ENCODE assay signal across 8 cellular contexts in genomic region chr11:117220999-117221774, GRCh38. TPM values are rescaled to one million over a fixed set of nuclear protein-coding genes. Genes with fewer than 3 reads are reported as not detected.
DNase-seq lines count a peak whose midpoint lies in the region; ATAC-seq and TF ChIP-seq lines count a peak whose summit lies in the region.

No MANE protein-coding gene starts in this region.

- no peaks in the 10 kb centered on the region for H3K9me2 ChIP-seq in Karpas-422 (replicated peaks; ENCODE audit: insufficient read depth, low read length)

- peak; percentile 1 for DNase-seq in stimulated activated naive CD8-positive, alpha-beta T cell treated with anti-CD3 and anti-CD28 coated beads, Interleukin-15, Interleukin-2, amounts not matched to agents 100 U/mL and 50 U/mL, for 24 hours
- no peak for DNase-seq in stimulated activated naive CD8-positive, alpha-beta T cell treated with anti-CD3 and anti-CD28 coated beads, Interleukin-15, amount 100 ng/mL, for 72 hours
- peak; percentile 84 for DNase-seq in fibroblast of gingiva (ENCODE audit: low read depth)
- DNase-seq in osteoblast (ENCODE audit: insufficient read length, low spot score, missing footprints) = peak; percentile 15
- no peak for DNase-seq in activated naive CD4-positive, alpha-beta T cell (lab: John Stamatoyannopoulos, UW)
- DNase-seq in Karpas-422 = no peak
- no peak for DNase-seq in stimulated activated CD4-positive, alpha-beta T cell treated with anti-CD3 and anti-CD28 coated beads, Interleukin-12 subunit alpha, Interleukin-12 subunit beta, amount 100 ng/mL, for 4 hours

- H3K27ac Mint-ChIP-seq in stimulated activated naive CD8-positive, alpha-beta T cell treated with anti-CD3 and anti-CD28 coated beads, Interleukin-15, amount 100 ng/mL, for 72 hours = peak overlapping the region in 1 of 2 donors; percentile 72

- no peaks in the 10 kb centered on the region for H3K9me3 Mint-ChIP-seq in stimulated activated naive CD8-positive, alpha-beta T cell treated with anti-CD3 and anti-CD28 coated beads, Interleukin-15, amount 100 ng/mL, for 72 hours

- H4K20me1 ChIP-seq in osteoblast (ENCODE audit: insufficient read depth, low read length) = no peaks in the 10 kb centered on the region
- no peaks in the 10 kb centered on the region for H4K20me1 ChIP-seq in Karpas-422 (ENCODE audit: insufficient read depth, low read depth, low read length)

- peak overlapping the region; percentile 72 for H3K27ac ChIP-seq in osteoblast (ENCODE audit: low read depth, low read length)
- no peak overlapping the region for H3K27ac ChIP-seq in Karpas-422 (ENCODE audit: low read length)

- H3K4me1 Mint-ChIP-seq in stimulated activated naive CD8-positive, alpha-beta T cell treated with anti-CD3 and anti-CD28 coated beads, Interleukin-15, amount 100 ng/mL, for 72 hours = no peaks in the 10 kb centered on the region

- H2AFZ ChIP-seq in osteoblast (ENCODE audit: low read length) (no peak overlapping the region), Karpas-422 (ENCODE audit: low read length) (no peak overlapping the region)

- H3K4me2 ChIP-seq in osteoblast (ENCODE audit: insufficient read depth, low read length) = peak overlapping the region; percentile 71
- no peak overlapping the region for H3K4me2 ChIP-seq in Karpas-422 (ENCODE audit: low read depth, low read length, poor library complexity, severe bottlenecking)

- H3K9ac ChIP-seq in Karpas-422 (ENCODE audit: low read length) = no peak overlapping the region

- H3K4me3 ChIP-seq in osteoblast (ENCODE audit: insufficient read depth, low read length) = peak overlapping the region; percentile 18
- H3K4me3 ChIP-seq in Karpas-422 (ENCODE audit: low read length) = no peak overlapping the region

- H3K27me3 Mint-ChIP-seq in stimulated activated naive CD8-positive, alpha-beta T cell treated with anti-CD3 and anti-CD28 coated beads, Interleukin-15, amount 100 ng/mL, for 72 hours = no peaks in the 10 kb centered on the region

- H3K4me1 ChIP-seq in osteoblast (ENCODE audit: insufficient read depth, low read length) = peaks cover 65% of the 10 kb centered on the region
- H3K4me1 ChIP-seq in Karpas-422 (ENCODE audit: low read length) = no peaks in the 10 kb centered on the region

- H3K27me3 ChIP-seq in osteoblast (ENCODE audit: insufficient read depth, low read length) (no peaks in the 10 kb centered on the region), Karpas-422 (ENCODE audit: low read length) (no peaks in the 10 kb centered on the region)

- no peak for ATAC-seq in stimulated activated naive CD8-positive, alpha-beta T cell treated with anti-CD3 and anti-CD28 coated beads, Interleukin-15, Interleukin-2, amounts not matched to agents 100 U/mL and 50 U/mL, for 24 hours
- no peak for ATAC-seq in stimulated activated naive CD8-positive, alpha-beta T cell treated with anti-CD3 and anti-CD28 coated beads, Interleukin-15, amount 100 ng/mL, for 72 hours
- no peak for ATAC-seq in HG03039 (IDR thresholded peaks at IDR 0.05; ENCODE audit: unreplicated experiment)

- TF ChIP-seq CTCF in osteoblast (IDR thresholded peaks at IDR 0.05; ENCODE audit: extremely low read depth, low read depth, low read length) = no peak

- H3K9me3 ChIP-seq in osteoblast (ENCODE audit: low read depth, low read length) (no peaks in the 10 kb centered on the region), Karpas-422 (ENCODE audit: low read length) (no peaks in the 10 kb centered on the region)

- H3K4me3 Mint-ChIP-seq in stimulated activated naive CD8-positive, alpha-beta T cell treated with anti-CD3 and anti-CD28 coated beads, Interleukin-15, amount 100 ng/mL, for 72 hours = no peak overlapping the region

- peaks cover 50% of the 10 kb centered on the region for H3K36me3 ChIP-seq in osteoblast (ENCODE audit: insufficient read depth, low read length)
- H3K36me3 ChIP-seq in Karpas-422 (ENCODE audit: insufficient read depth, low read length) = no peaks in the 10 kb centered on the region

- H3K79me2 ChIP-seq in osteoblast (ENCODE audit: insufficient read depth, low read length) = peaks cover 3% of the 10 kb centered on the region
- no peaks in the 10 kb centered on the region for H3K79me2 ChIP-seq in Karpas-422 (ENCODE audit: low read length)

RNA-seq across cellular contexts. Expression of gene PCSK7, which starts 10.7 kb away (rescaled TPM):
- 44.5 and 51.9 TPM in 2 replicates for total RNA-seq in osteoblast
- 14.3 and 33.7 TPM in 2 replicates for total RNA-seq in Karpas-422 (2014; rRNA removed; shearing (Covaris generic); ENCODE audit: low replicate concordance)

RNA-seq across cellular contexts. Expression of gene RNF214, which starts 11.3 kb away (rescaled TPM):
- total RNA-seq in osteoblast = 13.4 and 14.7 TPM in 2 replicates
- 7.0 and 10.1 TPM in 2 replicates for total RNA-seq in Karpas-422 (2014; rRNA removed; shearing (Covaris generic); ENCODE audit: low replicate concordance)

RNA-seq across cellular contexts. Expression of gene TAGLN, which starts 22.0 kb away (rescaled TPM):
- 3,614 and 3,853 TPM in 2 replicates for total RNA-seq in osteoblast
- 3.3 TPM in 2 replicates for total RNA-seq in Karpas-422 (2014; rRNA removed; shearing (Covaris generic); ENCODE audit: low replicate concordance)

RNA-seq across cellular contexts. Expression of gene SIDT2, which starts 42.6 kb away (rescaled TPM):
- 27.5 and 35.7 TPM in 2 replicates for total RNA-seq in osteoblast
- total RNA-seq in Karpas-422 (2014; rRNA removed; shearing (Covaris generic); ENCODE audit: low replicate concordance) = 18.6 and 30.6 TPM in 2 replicates

Comparison
In these comparisons a context has a peak if more than half of its experiments do, and no peak if none do; other contexts are left out.
1. DNase-seq: peak in stimulated activated naive CD8-positive, alpha-beta T cell treated with anti-CD3 and anti-CD28 coated beads, Interleukin-15, Interleukin-2, amounts not matched to agents 100 U/mL and 50 U/mL, for 24 hours (single experiment), fibroblast of gingiva (single experiment) and osteoblast (single experiment); none in stimulated activated naive CD8-positive, alpha-beta T cell treated with anti-CD3 and anti-CD28 coated beads, Interleukin-15, amount 100 ng/mL, for 72 hours (0 of 2), activated naive CD4-positive, alpha-beta T cell (0 of 4), Karpas-422 (single experiment) and stimulated activated CD4-positive, alpha-beta T cell treated with anti-CD3 and anti-CD28 coated beads, Interleukin-12 subunit alpha, Interleukin-12 subunit beta, amount 100 ng/mL, for 4 hours (single experiment).
2. RNA of gene TAGLN, which starts 22.0 kb away (total RNA-seq): 3,614 to 3,853 TPM in osteoblast; 3.3 TPM in Karpas-422; every median in the first group is over 100 times any median in the second.